In genomic region chr2:191402966-191403565, GRCh38 we compare ENCODE assay signal across 26 cellular contexts.
"Had no signal": no experiment of that assay in that cellular context is flagged by ENCODE, and none has a peak within 500 bp of the region (broad histone marks: within the 10 kb centered on the region; RNA-seq: fewer than 3 reads in every experiment).

No MANE protein-coding gene starts in this region.

- H3K4me1 ChIP-seq: left ventricle myocardium inferior, right atrium auricular region, right lobe of liver, testis, uterus had no signal

- DNase-seq: heart left ventricle; hypothalamus; immature natural killer cell; kidney; left colon; left ventricle myocardium inferior; mammary epithelial cell; mesenchymal stem cell; natural killer cell; nephron progenitor cell; nucleus accumbens; right lobe of liver; stimulated activated CD4-positive, alpha-beta T cell treated with anti-CD3 and anti-CD28 coated beads, Interleukin-12 subunit alpha, Interleukin-12 subunit beta, amount 100 ng/mL, for 4 hours; stimulated activated CD4-positive, alpha-beta T cell treated with anti-CD3 and anti-CD28 coated beads, Interleukin-15, amount 100 ng/mL, for 24 hours; stimulated activated CD4-positive, alpha-beta T cell treated with anti-CD3 and anti-CD28 coated beads, Interleukin-2, amount 100 ng/mL, for 24 hours; stimulated activated CD4-positive, alpha-beta T cell treated with anti-CD3 and anti-CD28 coated beads, Interleukin-4, amount 100 ng/mL, for 1 hour; stimulated activated naive B cell treated with anti-CD40 and anti-IgM and Interleukin-4, amounts not matched to agents 10 μg/mL and 1 μg/mL and 100 μg/mL, for 72 hours; stimulated activated naive CD8-positive, alpha-beta T cell treated with anti-CD3 and anti-CD28 coated beads, Interleukin-15, Interleukin-2, amounts not matched to agents 100 U/mL and 50 U/mL, for 24 hours; stomach; testis; thyroid gland; transverse colon; uterus had no signal

- H3K36me3 ChIP-seq: uterus had no signal

- H3K36me3 Mint-ChIP-seq: immature natural killer cell, natural killer cell had no signal

- H3K27ac ChIP-seq: heart left ventricle, left ventricle myocardium inferior, right atrium auricular region, right lobe of liver, stomach, testis, transverse colon, uterus had no signal

- H3K9me3 ChIP-seq: heart left ventricle, left ventricle myocardium inferior, right atrium auricular region, right lobe of liver, stomach, testis, thyroid gland, transverse colon, uterus had no signal

- H3K27ac Mint-ChIP-seq: immature natural killer cell; natural killer cell; stimulated activated naive B cell treated with anti-CD40 and anti-IgM and Interleukin-4, amounts not matched to agents 10 μg/mL and 1 μg/mL and 100 μg/mL, for 72 hours had no signal

- H3K27me3 ChIP-seq: heart left ventricle, right atrium auricular region, right lobe of liver, stomach, testis, thyroid gland, transverse colon, uterus had no signal

- H3K4me3 ChIP-seq: heart left ventricle, left ventricle myocardium inferior, right atrium auricular region, right lobe of liver, skin epidermis, stomach, testis, thyroid gland, transverse colon, uterus had no signal

- H3K9me3 Mint-ChIP-seq: immature natural killer cell; natural killer cell; stimulated activated naive B cell treated with anti-CD40 and anti-IgM and Interleukin-4, amounts not matched to agents 10 μg/mL and 1 μg/mL and 100 μg/mL, for 72 hours had no signal

- ATAC-seq: heart left ventricle; left colon; natural killer cell; right lobe of liver; stimulated activated naive B cell treated with anti-CD40 and anti-IgM and Interleukin-4, amounts not matched to agents 10 μg/mL and 1 μg/mL and 100 μg/mL, for 72 hours; stimulated activated naive CD8-positive, alpha-beta T cell treated with anti-CD3 and anti-CD28 coated beads, Interleukin-15, Interleukin-2, amounts not matched to agents 100 U/mL and 50 U/mL, for 24 hours had no signal

- H3K4me3 Mint-ChIP-seq: immature natural killer cell; natural killer cell; nephron progenitor cell; stimulated activated naive B cell treated with anti-CD40 and anti-IgM and Interleukin-4, amounts not matched to agents 10 μg/mL and 1 μg/mL and 100 μg/mL, for 72 hours had no signal

- FAIRE-seq: kidney had no signal

- H3K27me3 Mint-ChIP-seq: progenitor cell of endocrine pancreas; stimulated activated naive B cell treated with anti-CD40 and anti-IgM and Interleukin-4, amounts not matched to agents 10 μg/mL and 1 μg/mL and 100 μg/mL, for 72 hours had no signal

- H3K4me1 Mint-ChIP-seq: nephron progenitor cell had no signal
